18 cellular contexts compared by ENCODE assay signal in the genomic region with DNA sequence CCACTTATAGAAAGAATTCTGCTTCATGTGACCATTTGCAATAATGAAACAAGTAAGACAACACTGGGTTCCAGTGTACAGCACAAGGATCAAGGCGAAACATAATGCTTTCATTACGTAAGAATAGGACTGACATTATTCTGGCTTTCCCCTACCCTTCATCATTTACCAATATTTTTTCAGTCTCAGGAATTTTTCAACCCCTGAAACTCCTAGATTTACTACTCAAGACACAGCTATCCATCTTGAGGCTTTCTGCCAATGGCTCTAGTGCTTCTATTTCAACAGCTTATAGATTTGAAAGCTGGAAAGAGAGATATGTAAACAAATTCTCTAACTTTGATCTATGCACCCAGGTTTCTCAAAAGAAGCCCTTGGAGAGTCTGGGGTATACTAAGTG. TPM values are rescaled to one million over a fixed set of nuclear protein-coding genes. Genes with fewer than 3 reads are reported as not detected.
DNase-seq lines count a peak whose midpoint lies in the region; ATAC-seq and TF ChIP-seq lines count a peak whose summit lies in the region.
"Had no signal": no experiment of that assay in that cellular context is flagged by ENCODE, and none has a peak within 500 bp of the region (broad histone marks: within the 10 kb centered on the region; RNA-seq: fewer than 3 reads in every experiment).

No MANE protein-coding gene starts in this region.

- peaks cover 46% of the 10 kb centered on the region for H3K36me3 Mint-ChIP-seq in osteocyte (ENCODE audit: unreplicated experiment)
- H3K36me3 Mint-ChIP-seq: CD4-positive, CD25-positive, alpha-beta regulatory T cell; CD8-positive, alpha-beta T cell had no signal

- H3K27me3 ChIP-seq in adipocyte (replicated peaks; ENCODE audit: control insufficient read depth, insufficient read depth, low read length): no peaks in the 10 kb centered on the region
- H3K27me3 ChIP-seq in upper lobe of left lung: no peaks in the 10 kb centered on the region
- H3K27me3 ChIP-seq: BLaER1 had no signal

- H3K9me3 ChIP-seq in adipocyte (ENCODE audit: control insufficient read depth, low read length) (no peaks in the 10 kb centered on the region), upper lobe of left lung (no peaks in the 10 kb centered on the region)
- H3K9me3 ChIP-seq: BLaER1, Caco-2 had no signal

- ATAC-seq in upper lobe of left lung (ENCODE audit: low FRiP score in 2 of 2) (no peak), HG03378 (IDR thresholded peaks at IDR 0.05; ENCODE audit: unreplicated experiment) (no peak)
- ATAC-seq: CD8-positive, alpha-beta T cell had no signal

- no peaks in the 10 kb centered on the region for H3K27me3 Mint-ChIP-seq in osteocyte (ENCODE audit: unreplicated experiment)
- H3K27me3 Mint-ChIP-seq: CD4-positive, CD25-positive, alpha-beta regulatory T cell had no signal

- peaks cover 46% of the 10 kb centered on the region for H3K4me1 Mint-ChIP-seq in osteocyte (ENCODE audit: unreplicated experiment)
- H3K4me1 Mint-ChIP-seq: CD4-positive, CD25-positive, alpha-beta regulatory T cell had no signal

- H3K4me3 ChIP-seq in adipocyte (ENCODE audit: low read length) (no peak overlapping the region), upper lobe of left lung (no peak overlapping the region)
- H3K4me3 ChIP-seq: BLaER1 had no signal

- H3K36me3 ChIP-seq in adipocyte (ENCODE audit: control insufficient read depth, insufficient read depth, low read length, severe bottlenecking) (peaks cover 9% of the 10 kb centered on the region), upper lobe of left lung (no peaks in the 10 kb centered on the region)
- H3K36me3 ChIP-seq: BLaER1 had no signal

- H3K4me1 ChIP-seq in adipocyte (ENCODE audit: control insufficient read depth, insufficient read depth, low read length): peaks cover 23% of the 10 kb centered on the region
- no peaks in the 10 kb centered on the region for H3K4me1 ChIP-seq in upper lobe of left lung
- H3K4me1 ChIP-seq: Caco-2 had no signal

- WGBS in upper lobe of left lung, 2 donors: 83 to 93% methylated on average over 2 of the region's 2 CpGs

- no peak overlapping the region for H3K9ac ChIP-seq in adipocyte (ENCODE audit: low read length)
- H3K9ac ChIP-seq: BLaER1 had no signal

- DNase-seq in adipocyte (ENCODE audit: low read depth) (peak; percentile 43), fibroblast of gingiva (ENCODE audit: low read depth) (peak; percentile 54), osteocyte (ENCODE audit: extremely low spot score, unreplicated experiment) (no peak), upper lobe of left lung (no peak), NCI-H1436 treated with DMSO at 0.1 percent for 48 hours (lab: John Stamatoyannopoulos, UW) (no peak)
- DNase-seq: Caco-2; CD4-positive, CD25-positive, alpha-beta regulatory T cell; CD8-positive, alpha-beta T cell; DMS153; EL; GDM1; GOT3; H7; HCEC 1CT had no signal

- no peak for TF ChIP-seq CTCF in osteocyte (IDR thresholded peaks at IDR 0.05)
- TF ChIP-seq CTCF in upper lobe of left lung (IDR thresholded peaks at IDR 0.05): no peak

- H3K27ac Mint-ChIP-seq in osteocyte (ENCODE audit: unreplicated experiment): peak overlapping the region; percentile 40
- H3K27ac Mint-ChIP-seq: B cell; CD4-positive, CD25-positive, alpha-beta regulatory T cell; CD8-positive, alpha-beta T cell had no signal

- no peak overlapping the region for H3K4me3 Mint-ChIP-seq in osteocyte (ENCODE audit: unreplicated experiment)
- H3K4me3 Mint-ChIP-seq: B cell; CD4-positive, CD25-positive, alpha-beta regulatory T cell; CD8-positive, alpha-beta T cell had no signal

- TF ChIP-seq EP300 in upper lobe of left lung (IDR thresholded peaks at IDR 0.05): no peak

- no peak overlapping the region for H3K27ac ChIP-seq in upper lobe of left lung
- H3K27ac ChIP-seq: BLaER1, C4-2B had no signal

- H3K9me3 Mint-ChIP-seq in osteocyte (ENCODE audit: unreplicated experiment): peaks cover 4% of the 10 kb centered on the region
- H3K9me3 Mint-ChIP-seq: CD8-positive, alpha-beta T cell had no signal

- TF ChIP-seq POLR2A in upper lobe of left lung (IDR thresholded peaks at IDR 0.05): no peak

RNA-seq across cellular contexts. Expression of a gene that starts 48.4 kb away (rescaled TPM):
- total RNA-seq in osteocyte (334 and 341 TPM in 2 replicates), upper lobe of left lung (100 to 1,000 TPM in 2 of 6 donors, 10 to 100 TPM in 4; 33.5 to 113 (median 61.3) TPM)
- total RNA-seq: B cell; CD4-positive, CD25-positive, alpha-beta regulatory T cell; CD8-positive, alpha-beta T cell had no signal

Comparison
In these comparisons a context has a peak if more than half of its experiments do, and no peak if none do; other contexts are left out.
1. DNase-seq: peak in adipocyte (single experiment) and fibroblast of gingiva (single experiment); none in osteocyte (single experiment), upper lobe of left lung (0 of 2) and NCI-H1436 treated with DMSO at 0.1 percent for 48 hours (single experiment).